In genomic region chr1:16222716-16223115, GRCh38 we compare ENCODE assay signal across 1 cellular context. TPM values are rescaled to one million over a fixed set of nuclear protein-coding genes. Genes with fewer than 3 reads are reported as not detected.
"Had no signal": no experiment of that assay in that cellular context is flagged by ENCODE, and none has a peak within 500 bp of the region (broad histone marks: within the 10 kb centered on the region; RNA-seq: fewer than 3 reads in every experiment).

No MANE protein-coding gene starts in this region.

RNA-seq across cellular contexts. Expression of gene ARHGEF19, which starts 10.3 kb away (rescaled TPM):
- total RNA-seq: HT1080 had no signal
